In genomic region chr6:47574789-47575188, GRCh38 we compare ENCODE assay signal across 25 cellular contexts.
DNase-seq lines count a peak whose midpoint lies in the region; ATAC-seq, FAIRE-seq and TF ChIP-seq lines count a peak whose summit lies in the region.
"Had no signal": no experiment of that assay in that cellular context is flagged by ENCODE, and none has a peak within 500 bp of the region (broad histone marks: within the 10 kb centered on the region; RNA-seq: fewer than 3 reads in every experiment).

No MANE protein-coding gene starts in this region.

- peaks cover 40% of the 10 kb centered on the region for H3K79me2 ChIP-seq in K562 (ENCODE audit: control insufficient read depth, insufficient read depth, low read length)

- CTCF ChIA-PET in K562 (lab: Yijun Ruan, JAX; ENCODE audit: low intra/inter-chr PET ratio), result no interaction called here

- in situ Hi-C loops in K562 (cut with MboI), result no loop called here
- in situ Hi-C loops in ACHN (cut with HindIII; ENCODE audit: low pct_ligation_motif_present, low pct_unique_long_range_greater_than_20kb, low sequenced_read_pairs), result no loop called here

- TF ChIP-seq POLR2A in H54 (IDR thresholded peaks at IDR 0.05; ENCODE audit: low read depth, low read length), result no peak
- TF ChIP-seq POLR2A in K562 (conservative IDR thresholded peaks at IDR 0.05), result no peak

- POLR2A ChIA-PET in K562 (lab: Yijun Ruan, JAX), result interaction anchor here (0.9 to 1.4 kb wide), 2 partner anchors 9 to 205 kb away, joined by 3 to 5 read pairs; no protein-coding TSS in a partner anchor

- no peak for TF ChIP-seq RAD21 in K562 (CRISPR knock-in tag; conservative IDR thresholded peaks at IDR 0.05 in 1 of 2, IDR thresholded peaks at IDR 0.05 in 1 of 2)

- no peaks in the 10 kb centered on the region for H3K27me3 ChIP-seq in K562 (ENCODE audit: control insufficient read depth in 2 of 2, insufficient read depth in 2 of 2, low read length in 2 of 2)
- H3K27me3 ChIP-seq: BLaER1 treated with 17β-estradiol and CSF1 and Interleukin-3, amounts not matched to agents 10 nM and 100 nM had no signal

- DNase-seq in H54 (ENCODE audit: insufficient read length, low spot score), result no peak
- DNase-seq in K562 (ENCODE audit: extremely low read depth in 1 of 4, low spot score in 3 of 4), result no peak
- DNase-seq in nephron progenitor cell, result no peak
- no peak for DNase-seq in NCI-H1436 treated with DMSO at 0.1 percent for 48 hours (lab: John Stamatoyannopoulos, UW)
- DNase-seq in ACHN, result no peak
- DNase-seq in NCI-H82 (lab: John Stamatoyannopoulos, UW), result no peak
- DNase-seq: 8988T; AML-193; Caco-2; Calu3; CD4-positive, alpha-beta T cell; CD8-positive, alpha-beta T cell; DMS 273 treated with DMSO at 0.1 percent for 48 hours; DMS153; DMS53; DMS79; DND-41; EL; GDM1 had no signal

- ATAC-seq in K562, result no peak
- ATAC-seq in HG02763 (IDR thresholded peaks at IDR 0.05; ENCODE audit: unreplicated experiment), result no peak
- ATAC-seq: CD8-positive, alpha-beta T cell; GM12878 had no signal

- peaks cover 38% of the 10 kb centered on the region for H3K36me3 Mint-ChIP-seq in nephron progenitor cell (ENCODE audit: low read depth)

- intact Hi-C loops in K562 (cut with micrococcal nuclease), result no loop called here

- no peaks in the 10 kb centered on the region; a peak in 1 of 5 replicates for H3K4me1 ChIP-seq in K562 (replicated peaks in 1 of 2; ENCODE audit: control insufficient read depth in 2 of 2, insufficient read depth in 2 of 2, low read length in 2 of 2)
- H3K4me1 ChIP-seq: Caco-2 had no signal

- H3K36me3 ChIP-seq in K562 (ENCODE audit: control insufficient read depth, insufficient read depth, low read length), result peaks cover 64% of the 10 kb centered on the region

- no peak overlapping the region for H3K4me3 ChIP-seq in K562
- H3K4me3 ChIP-seq: BLaER1 treated with 17β-estradiol and CSF1 and Interleukin-3, amounts not matched to agents 10 nM and 100 nM; GM12878 had no signal

- H3K27ac ChIP-seq in K562 (ENCODE audit: extremely low read depth, low read depth, low read length), result no peak overlapping the region
- H3K27ac ChIP-seq: BLaER1 treated with 17β-estradiol and CSF1 and Interleukin-3, amounts not matched to agents 10 nM and 100 nM; C4-2B had no signal

- no TSS peak for BruUV-seq in K562 (replicated peaks; lab: Mats Ljungman, UMichigan)

- no peak overlapping the region for H2AFZ ChIP-seq in K562 (ENCODE audit: low read depth, low read length)

- WGBS in K562 (ENCODE audit: insufficient coverage, low coverage, missing lambda C conversion rate), result 91% methylated on average over 2 of the region's 2 CpGs

- no peak overlapping the region for H3K4me2 ChIP-seq in K562 (ENCODE audit: insufficient read depth, low read length)
- H3K4me2 ChIP-seq: BLaER1 treated with 17β-estradiol and CSF1 and Interleukin-3, amounts not matched to agents 10 nM and 100 nM had no signal

- no peaks in the 10 kb centered on the region for H3K9me1 ChIP-seq in K562 (ENCODE audit: control insufficient read depth, insufficient read depth, low read length)

- TF ChIP-seq EP300 in K562 (IDR thresholded peaks at IDR 0.05; ENCODE audit: low read length), result no peak

- H4K20me1 ChIP-seq in K562 (replicated peaks; ENCODE audit: control insufficient read depth, insufficient read depth, low read length), result no peaks in the 10 kb centered on the region

- no peaks in the 10 kb centered on the region for H3K4me1 Mint-ChIP-seq in nephron progenitor cell
- H3K4me1 Mint-ChIP-seq: B cell had no signal

- peak overlapping the region; percentile 40 for H3K27ac Mint-ChIP-seq in nephron progenitor cell
- H3K27ac Mint-ChIP-seq: B cell; CD4-positive, alpha-beta T cell; CD8-positive, alpha-beta T cell had no signal

- no peaks in the 10 kb centered on the region for H3K9me3 ChIP-seq in K562 (replicated peaks; ENCODE audit: control insufficient read depth, insufficient read depth, low read depth, low read length)
- H3K9me3 ChIP-seq: BLaER1 treated with 17β-estradiol and CSF1 and Interleukin-3, amounts not matched to agents 10 nM and 100 nM; Caco-2 had no signal

- TF ChIP-seq CTCF in K562 (IDR thresholded peaks at IDR 0.05 in 2 of 3, conservative IDR thresholded peaks at IDR 0.05 in 1 of 3; ENCODE audit: insufficient read depth in 2 of 3, low read depth in 1 of 3, low read length in 3 of 3) (no peak), nephron progenitor cell (IDR thresholded peaks at IDR 0.05) (no peak)

- no peak overlapping the region for H3K4me3 Mint-ChIP-seq in nephron progenitor cell
- H3K4me3 Mint-ChIP-seq: B cell; CD4-positive, alpha-beta T cell; CD8-positive, alpha-beta T cell had no signal

- H3K27me3 Mint-ChIP-seq in nephron progenitor cell (ENCODE audit: low read depth, poor library complexity), result no peaks in the 10 kb centered on the region
- H3K27me3 Mint-ChIP-seq: B cell; CD4-positive, alpha-beta T cell had no signal

- no peak overlapping the region for H3K9ac ChIP-seq in K562 (ENCODE audit: insufficient read depth in 1 of 2, low read depth in 2 of 2, low read length in 2 of 2)
- H3K9ac ChIP-seq: BLaER1 treated with 17β-estradiol and CSF1 and Interleukin-3, amounts not matched to agents 10 nM and 100 nM had no signal

- no peaks in the 10 kb centered on the region for H3K9me3 Mint-ChIP-seq in nephron progenitor cell
- H3K9me3 Mint-ChIP-seq: CD4-positive, alpha-beta T cell; CD8-positive, alpha-beta T cell had no signal

- FAIRE-seq in H54 (lab: Jason Lieb, UNC), result peak; percentile 50
- no peak for FAIRE-seq in K562 (lab: Jason Lieb, UNC)
- FAIRE-seq: GM18507 had no signal

TF ChIP-seq in K562, 482 proteins besides CTCF, POLR2A, EP300 and RAD21:
- no peak for TF ChIP-seq POLR3A (IDR thresholded peaks at IDR 0.05; ENCODE audit: borderline replicate concordance, extremely low read depth, insufficient read depth, insufficient read length)
- TF ChIP-seq MTA1 (IDR thresholded peaks at IDR 0.05; ENCODE audit: borderline replicate concordance), result no peak
- peak; percentile 58 for TF ChIP-seq RBM25 (IDR thresholded peaks at IDR 0.05; ENCODE audit: low read depth, low read length, severe bottlenecking)
- no peak for TF ChIP-seq ZNF644 (tag; IDR thresholded peaks at IDR 0.05; ENCODE audit: low read depth)
- TF ChIP-seq FOSL1 (tag; conservative IDR thresholded peaks at IDR 0.05), result no peak
- TF ChIP-seq ZC3H4 (CRISPR knock-in tag; IDR thresholded peaks at IDR 0.05; ENCODE audit: borderline replicate concordance), result no peak
